12 cellular contexts compared by ENCODE assay signal in genomic region chr16:5504028-5504758, GRCh38.
DNase-seq lines count a peak whose midpoint lies in the region; ATAC-seq and TF ChIP-seq lines count a peak whose summit lies in the region.
"Had no signal": no experiment of that assay in that cellular context is flagged by ENCODE, and none has a peak within 500 bp of the region (broad histone marks: within the 10 kb centered on the region; RNA-seq: fewer than 3 reads in every experiment).

No MANE protein-coding gene starts in this region.

- peak; percentile 85 for ATAC-seq in omental fat pad (ENCODE audit: low FRiP score)
- ATAC-seq in HG02798 (IDR thresholded peaks at IDR 0.05; ENCODE audit: poor library complexity, unreplicated experiment): no peak
- ATAC-seq: activated CD8-positive, alpha-beta T cell treated with anti-CD3 and anti-CD28 coated beads, Interleukin-2, amount 10 ng/mL, durations not matched to agents 7 days and 5 days had no signal

- no peaks in the 10 kb centered on the region for H3K36me3 Mint-ChIP-seq in activated CD4-positive, alpha-beta T cell treated with anti-CD3 and anti-CD28 coated beads, Interleukin-2, amount 10 ng/mL, durations not matched to agents 7 days and 5 days (ENCODE audit: low read depth)
- H3K36me3 Mint-ChIP-seq: memory B cell had no signal

- TF ChIP-seq CTCF in omental fat pad (IDR thresholded peaks at IDR 0.05): no peak

- no peak overlapping the region for H3K4me3 Mint-ChIP-seq in activated CD4-positive, alpha-beta T cell treated with anti-CD3 and anti-CD28 coated beads, Interleukin-2, amount 10 ng/mL, durations not matched to agents 7 days and 5 days
- H3K4me3 Mint-ChIP-seq: activated CD8-positive, alpha-beta T cell treated with anti-CD3 and anti-CD28 coated beads, Interleukin-2, amount 10 ng/mL, durations not matched to agents 7 days and 5 days; H9; memory B cell had no signal

- POLR2A ChIA-PET in activated CD4-positive, alpha-beta T cell treated with anti-CD3 and anti-CD28 coated beads, Interleukin-2, amount 10 ng/mL, durations not matched to agents 7 days and 5 days (lab: Charles Lee): no interaction called here

- CTCF ChIA-PET in activated CD4-positive, alpha-beta T cell treated with anti-CD3 and anti-CD28 coated beads, Interleukin-2, amount 10 ng/mL, durations not matched to agents 7 days and 5 days (lab: Charles Lee): no interaction called here

- no peaks in the 10 kb centered on the region for H3K9me3 Mint-ChIP-seq in activated CD4-positive, alpha-beta T cell treated with anti-CD3 and anti-CD28 coated beads, Interleukin-2, amount 10 ng/mL, durations not matched to agents 7 days and 5 days

- H3K27ac Mint-ChIP-seq in activated CD4-positive, alpha-beta T cell treated with anti-CD3 and anti-CD28 coated beads, Interleukin-2, amount 10 ng/mL, durations not matched to agents 7 days and 5 days: no peak overlapping the region
- H3K27ac Mint-ChIP-seq: activated CD8-positive, alpha-beta T cell treated with anti-CD3 and anti-CD28 coated beads, Interleukin-2, amount 10 ng/mL, durations not matched to agents 7 days and 5 days; H9; memory B cell had no signal

- H3K4me1 Mint-ChIP-seq in activated CD4-positive, alpha-beta T cell treated with anti-CD3 and anti-CD28 coated beads, Interleukin-2, amount 10 ng/mL, durations not matched to agents 7 days and 5 days: no peaks in the 10 kb centered on the region
- H3K4me1 Mint-ChIP-seq: memory B cell had no signal

- H3K27me3 Mint-ChIP-seq in activated CD4-positive, alpha-beta T cell treated with anti-CD3 and anti-CD28 coated beads, Interleukin-2, amount 10 ng/mL, durations not matched to agents 7 days and 5 days: no peaks in the 10 kb centered on the region

- peak; percentile 79 for DNase-seq in G401 (ENCODE audit: low spot score)
- DNase-seq in RPMI7951 (ENCODE audit: low read depth): peak; percentile 18
- DNase-seq in globus pallidus (ENCODE audit: low spot score): peak; percentile 33
- DNase-seq in omental fat pad (ENCODE audit: low spot score): no peak
- no peak for DNase-seq in glomerular visceral epithelial cell (ENCODE audit: extremely low spot score)
- no peak for DNase-seq in activated effector memory CD4-positive, alpha-beta T cell treated with anti-CD3 and anti-CD28 coated beads, Interleukin-2, amount 50 U/mL, for 16 hours
- DNase-seq in activated CD4-positive, alpha-beta T cell treated with anti-CD3 and anti-CD28 coated beads, Interleukin-2, amount 10 ng/mL, durations not matched to agents 7 days and 5 days: no peak
- DNase-seq: activated CD8-positive, alpha-beta T cell treated with anti-CD3 and anti-CD28 coated beads, Interleukin-2, amount 10 ng/mL, durations not matched to agents 7 days and 5 days; central memory CD4-positive, alpha-beta T cell; H9 had no signal

- in situ Hi-C loops in G401 (cut with HindIII; ENCODE audit: low sequenced_read_pairs): no loop called here

Comparison
In these comparisons a context has a peak if more than half of its experiments do, and no peak if none do; other contexts are left out.
1. DNase-seq: peak in G401 (single experiment), RPMI7951 (single experiment) and globus pallidus (single experiment); none in omental fat pad (single experiment), glomerular visceral epithelial cell (single experiment), activated effector memory CD4-positive, alpha-beta T cell treated with anti-CD3 and anti-CD28 coated beads, Interleukin-2, amount 50 U/mL, for 16 hours (single experiment) and activated CD4-positive, alpha-beta T cell treated with anti-CD3 and anti-CD28 coated beads, Interleukin-2, amount 10 ng/mL, durations not matched to agents 7 days and 5 days (single experiment).